ENCODE assay signal across 8 cellular contexts in genomic region chr17:59830007-59830630, GRCh38.
DNase-seq lines count a peak whose midpoint lies in the region; ATAC-seq and TF ChIP-seq lines count a peak whose summit lies in the region.

No MANE protein-coding gene starts in this region.

- peak overlapping the region; percentile 85 for H2BK15ac ChIP-seq in mesendoderm (replicated peaks; ENCODE audit: low read depth)

- no peak overlapping the region for H3K9ac ChIP-seq in mesendoderm (ENCODE audit: low read length)

- no peak overlapping the region for H2BK5ac ChIP-seq in mesendoderm (ENCODE audit: low read length)

- CTCF ChIA-PET in A673 (lab: Charles Lee): no interaction called here

- no peak for ATAC-seq in HG03378 (IDR thresholded peaks at IDR 0.05; ENCODE audit: unreplicated experiment)
- no peak for ATAC-seq in HG03469 (IDR thresholded peaks at IDR 0.05; ENCODE audit: unreplicated experiment)

- H3K27me3 ChIP-seq in A673 (replicated peaks; ENCODE audit: insufficient read depth, low read depth, low read length, poor library complexity): no peaks in the 10 kb centered on the region
- no peaks in the 10 kb centered on the region for H3K27me3 ChIP-seq in ascending aorta
- no peaks in the 10 kb centered on the region for H3K27me3 ChIP-seq in mesendoderm (ENCODE audit: insufficient read depth, low read length, poor library complexity)

- peak overlapping the region; percentile 73 for H2BK120ac ChIP-seq in mesendoderm (ENCODE audit: low read depth, low read length)

- WGBS in mesendoderm (ENCODE audit: extremely low coverage, insufficient coverage, low lambda C conversion rate): no CpG with 5 or more reads among the region's 3 CpGs

- no peaks in the 10 kb centered on the region for H3K79me2 ChIP-seq in mesendoderm (ENCODE audit: control insufficient read depth, insufficient read depth, low read length)

- peak overlapping the region; percentile 27 for H3K4me3 ChIP-seq in A673 (ENCODE audit: low read depth, low read length, poor library complexity, severe bottlenecking)
- no peak overlapping the region for H3K4me3 ChIP-seq in ascending aorta
- no peak overlapping the region for H3K4me3 ChIP-seq in mesendoderm (ENCODE audit: low read length)

- no TSS peak for BruUV-seq in A673 (replicated peaks; lab: Mats Ljungman, UMichigan)

- H3K79me1 ChIP-seq in mesendoderm (ENCODE audit: low read length): no peaks in the 10 kb centered on the region

- H3K4me1 ChIP-seq in A673 (ENCODE audit: insufficient read depth, low read length, poor library complexity, severe bottlenecking) (peaks cover 75% of the 10 kb centered on the region), ascending aorta (peaks cover 6 to 50% of the 10 kb centered on the region in 2 donors), mesendoderm (ENCODE audit: control insufficient read depth, low read depth, low read length) (peaks cover 5% of the 10 kb centered on the region)

- POLR2A ChIA-PET in A673 (lab: Charles Lee; ENCODE audit: low non-redundant PET): no interaction called here

- H3K56ac ChIP-seq in mesendoderm (ENCODE audit: low read length): no peak overlapping the region

- H3K27ac ChIP-seq in A673 (ENCODE audit: low read depth, low read length, poor library complexity, severe bottlenecking): peak overlapping the region; percentile 97
- H3K27ac ChIP-seq in ascending aorta: peak overlapping the region; percentile 76 to 91
- peak overlapping the region; percentile 63 for H3K27ac ChIP-seq in mesendoderm (ENCODE audit: low read depth, low read length)

- H3K18ac ChIP-seq in mesendoderm (ENCODE audit: low read length): peak overlapping the region; percentile 76

- intact Hi-C loops in A673 (cut with micrococcal nuclease; ENCODE audit: unreplicated experiment) (no loop called here), ascending aorta (cut with DNase I) (loop anchor here (10.0 kb wide), 1 partner anchor 455 kb away; no protein-coding TSS in a partner anchor), head of caudate nucleus (cut with DNase I) (no loop called here)

- H3K4me2 ChIP-seq in mesendoderm (ENCODE audit: low read length): no peak overlapping the region

- H4K5ac ChIP-seq in mesendoderm (ENCODE audit: low read length): no peak overlapping the region

- no peaks in the 10 kb centered on the region for H3K9me3 ChIP-seq in A673 (ENCODE audit: low read depth, low read length, poor library complexity, severe bottlenecking)
- H3K9me3 ChIP-seq in ascending aorta: no peaks in the 10 kb centered on the region

- no peak overlapping the region for H4K8ac ChIP-seq in mesendoderm (ENCODE audit: low read depth, low read length)

- H3K4ac ChIP-seq in mesendoderm (ENCODE audit: low read depth, low read length): peak overlapping the region; percentile 68

- H3K23ac ChIP-seq in mesendoderm (ENCODE audit: low read length): no peak overlapping the region

- no peak overlapping the region for H2AK5ac ChIP-seq in mesendoderm (ENCODE audit: low read length)

- DNase-seq in A673 (ENCODE audit: low spot score) (peak; percentile 61), M059J (ENCODE audit: low read depth) (peak; percentile 86), ascending aorta (ENCODE audit: low spot score in 2 of 2) (no peak), mesendoderm (no peak), head of caudate nucleus (no peak), pons (ENCODE audit: low spot score) (no peak)

- no peaks in the 10 kb centered on the region for H3K36me3 ChIP-seq in A673 (ENCODE audit: insufficient read depth, low read length, poor library complexity, severe bottlenecking)
- H3K36me3 ChIP-seq in ascending aorta: no peaks in the 10 kb centered on the region
- no peaks in the 10 kb centered on the region for H3K36me3 ChIP-seq in mesendoderm (ENCODE audit: control insufficient read depth, insufficient read depth, low read length)

- TF ChIP-seq CTCF in A673 (conservative IDR thresholded peaks at IDR 0.05; ENCODE audit: low read depth, low read length): no peak
- no peak for TF ChIP-seq CTCF in ascending aorta (IDR thresholded peaks at IDR 0.05)

Comparison
In these comparisons a context has a peak if more than half of its experiments do, and no peak if none do; other contexts are left out.
1. DNase-seq: peak in A673 (single experiment) and M059J (single experiment); none in ascending aorta (0 of 2), mesendoderm (single experiment), head of caudate nucleus (0 of 42) and pons (single experiment).
2. Peak in every context shown above with its lines, with median percentiles within 50 percentile points of each other: H3K27ac ChIP-seq.